In genomic region chr12:27709932-27710591, GRCh38 we compare ENCODE assay signal across 8 cellular contexts. TPM values are rescaled to one million over a fixed set of nuclear protein-coding genes. Genes with fewer than 3 reads are reported as not detected.
DNase-seq lines count a peak whose midpoint lies in the region; ATAC-seq and TF ChIP-seq lines count a peak whose summit lies in the region.

No MANE protein-coding gene starts in this region.

- H3K27me3 Mint-ChIP-seq in activated CD4-positive, alpha-beta T cell treated with anti-CD3 and anti-CD28 coated beads, Interleukin-2, amount 10 ng/mL, durations not matched to agents 7 days and 5 days: peaks cover 19% of the 10 kb centered on the region

- no peaks in the 10 kb centered on the region for H3K9me3 Mint-ChIP-seq in activated CD4-positive, alpha-beta T cell treated with anti-CD3 and anti-CD28 coated beads, Interleukin-2, amount 10 ng/mL, durations not matched to agents 7 days and 5 days
- no peaks in the 10 kb centered on the region for H3K9me3 Mint-ChIP-seq in stimulated activated effector memory CD8-positive, alpha-beta T cell treated with anti-CD3 and anti-CD28 coated beads, Interleukin-12 subunit alpha, Interleukin-12 subunit beta, amount 100 ng/mL, for 72 hours

- peak overlapping the region; percentile 60 for H3K27ac ChIP-seq in iPS-20b (ENCODE audit: low read length)

- H3K36me3 ChIP-seq in iPS-20b (ENCODE audit: insufficient read depth, low read depth, low read length): peaks cover 6% of the 10 kb centered on the region; the same call in 1 of the 2 replicates

- H3K27me3 ChIP-seq in iPS-20b (ENCODE audit: insufficient read depth, low read length): no peaks in the 10 kb centered on the region

- peaks cover 9% of the 10 kb centered on the region for H3K36me3 Mint-ChIP-seq in activated CD4-positive, alpha-beta T cell treated with anti-CD3 and anti-CD28 coated beads, Interleukin-2, amount 10 ng/mL, durations not matched to agents 7 days and 5 days (ENCODE audit: low read depth)
- H3K36me3 Mint-ChIP-seq in stimulated activated effector memory CD8-positive, alpha-beta T cell treated with anti-CD3 and anti-CD28 coated beads, Interleukin-12 subunit alpha, Interleukin-12 subunit beta, amount 100 ng/mL, for 72 hours: peaks cover 45% of the 10 kb centered on the region

- CTCF ChIA-PET in activated CD4-positive, alpha-beta T cell treated with anti-CD3 and anti-CD28 coated beads, Interleukin-2, amount 10 ng/mL, durations not matched to agents 7 days and 5 days (lab: Charles Lee): interaction anchor here (0.5 kb wide), 1 partner anchor 1901 kb away, joined by 3 read pairs; no protein-coding TSS in a partner anchor

- peak; percentile 17 for DNase-seq in activated CD4-positive, alpha-beta T cell treated with anti-CD3 and anti-CD28 coated beads, Interleukin-2, amount 10 ng/mL, durations not matched to agents 7 days and 5 days
- DNase-seq in activated CD4-positive, alpha-beta T cell treated with anti-CD3 and anti-CD28 coated beads for 48 hours: no peak
- peak; percentile 50 for DNase-seq in NCI-H2029 treated with DMSO at 0.1 percent for 48 hours (lab: John Stamatoyannopoulos, UW)
- DNase-seq in astrocyte of the spinal cord (ENCODE audit: low read depth, low spot score): peak; percentile 72
- DNase-seq in stimulated activated effector memory CD8-positive, alpha-beta T cell treated with anti-CD3 and anti-CD28 coated beads, Interleukin-12 subunit alpha, Interleukin-12 subunit beta, amount 100 ng/mL, for 72 hours (ENCODE audit: low spot score in 2 of 2): no peak
- DNase-seq in SW 1271 (lab: John Stamatoyannopoulos, UW): no peak

- POLR2A ChIA-PET in activated CD4-positive, alpha-beta T cell treated with anti-CD3 and anti-CD28 coated beads, Interleukin-2, amount 10 ng/mL, durations not matched to agents 7 days and 5 days (lab: Charles Lee): interaction anchor here (0.6 kb wide), 1 partner anchor 22 kb away, joined by 3 read pairs; no protein-coding TSS in a partner anchor

- in situ Hi-C loops in astrocyte of the spinal cord (cut with HindIII; ENCODE audit: low sequenced_read_pairs): no loop called here

- no peaks in the 10 kb centered on the region for H3K9me3 ChIP-seq in iPS-20b (ENCODE audit: insufficient read depth, low read depth, low read length)

- peak overlapping the region; percentile 99 for H3K27ac Mint-ChIP-seq in activated CD4-positive, alpha-beta T cell treated with anti-CD3 and anti-CD28 coated beads, Interleukin-2, amount 10 ng/mL, durations not matched to agents 7 days and 5 days
- H3K27ac Mint-ChIP-seq in stimulated activated effector memory CD8-positive, alpha-beta T cell treated with anti-CD3 and anti-CD28 coated beads, Interleukin-12 subunit alpha, Interleukin-12 subunit beta, amount 100 ng/mL, for 72 hours: peak overlapping the region; percentile 94

- H3K4me3 Mint-ChIP-seq in activated CD4-positive, alpha-beta T cell treated with anti-CD3 and anti-CD28 coated beads, Interleukin-2, amount 10 ng/mL, durations not matched to agents 7 days and 5 days: peak overlapping the region; percentile 93
- H3K4me3 Mint-ChIP-seq in stimulated activated effector memory CD8-positive, alpha-beta T cell treated with anti-CD3 and anti-CD28 coated beads, Interleukin-12 subunit alpha, Interleukin-12 subunit beta, amount 100 ng/mL, for 72 hours: peak overlapping the region; percentile 97

- H3K4me3 ChIP-seq in astrocyte of the spinal cord (ENCODE audit: low read depth, low read length) (peak overlapping the region; percentile 100), iPS-20b (ENCODE audit: low read length) (peak overlapping the region; percentile 89)

- no peaks in the 10 kb centered on the region for H3K4me1 ChIP-seq in iPS-20b (ENCODE audit: insufficient read depth, low read length)

- TF ChIP-seq CTCF in astrocyte of the spinal cord (IDR thresholded peaks at IDR 0.05; ENCODE audit: low read depth, low read length): no peak

- H3K4me1 Mint-ChIP-seq in activated CD4-positive, alpha-beta T cell treated with anti-CD3 and anti-CD28 coated beads, Interleukin-2, amount 10 ng/mL, durations not matched to agents 7 days and 5 days: peaks cover 28% of the 10 kb centered on the region
- peaks cover 28% of the 10 kb centered on the region for H3K4me1 Mint-ChIP-seq in stimulated activated effector memory CD8-positive, alpha-beta T cell treated with anti-CD3 and anti-CD28 coated beads, Interleukin-12 subunit alpha, Interleukin-12 subunit beta, amount 100 ng/mL, for 72 hours

- peak; percentile 37 for ATAC-seq in HG02852 (IDR thresholded peaks at IDR 0.05; ENCODE audit: unreplicated experiment)
- ATAC-seq in stimulated activated effector memory CD8-positive, alpha-beta T cell treated with anti-CD3 and anti-CD28 coated beads, Interleukin-12 subunit alpha, Interleukin-12 subunit beta, amount 100 ng/mL, for 72 hours: peak; percentile 65

- peak overlapping the region; percentile 91 for H3K9ac ChIP-seq in iPS-20b (ENCODE audit: low read depth, low read length)

RNA-seq across cellular contexts. Expression of gene MRPS35, which starts 0.6 kb away (rescaled TPM):
- total RNA-seq in activated CD4-positive, alpha-beta T cell treated with anti-CD3 and anti-CD28 coated beads, Interleukin-2, amount 10 ng/mL, durations not matched to agents 7 days and 5 days: 10 to 100 TPM; 37.8 to 38.5 TPM

RNA-seq across cellular contexts. Expression of gene REP15, which starts 13.8 kb away (rescaled TPM):
- under 1 TPM; 0.25 to 0.37 TPM for total RNA-seq in activated CD4-positive, alpha-beta T cell treated with anti-CD3 and anti-CD28 coated beads, Interleukin-2, amount 10 ng/mL, durations not matched to agents 7 days and 5 days

Comparison
In these comparisons a context has a peak if more than half of its experiments do, and no peak if none do; other contexts are left out.
1. DNase-seq: peak in activated CD4-positive, alpha-beta T cell treated with anti-CD3 and anti-CD28 coated beads, Interleukin-2, amount 10 ng/mL, durations not matched to agents 7 days and 5 days (single experiment), NCI-H2029 treated with DMSO at 0.1 percent for 48 hours (single experiment) and astrocyte of the spinal cord (single experiment); none in activated CD4-positive, alpha-beta T cell treated with anti-CD3 and anti-CD28 coated beads for 48 hours (single experiment), stimulated activated effector memory CD8-positive, alpha-beta T cell treated with anti-CD3 and anti-CD28 coated beads, Interleukin-12 subunit alpha, Interleukin-12 subunit beta, amount 100 ng/mL, for 72 hours (0 of 2) and SW 1271 (0 of 2).